Comparison of ENCODE assay signal across 15 cellular contexts in the genomic region with DNA sequence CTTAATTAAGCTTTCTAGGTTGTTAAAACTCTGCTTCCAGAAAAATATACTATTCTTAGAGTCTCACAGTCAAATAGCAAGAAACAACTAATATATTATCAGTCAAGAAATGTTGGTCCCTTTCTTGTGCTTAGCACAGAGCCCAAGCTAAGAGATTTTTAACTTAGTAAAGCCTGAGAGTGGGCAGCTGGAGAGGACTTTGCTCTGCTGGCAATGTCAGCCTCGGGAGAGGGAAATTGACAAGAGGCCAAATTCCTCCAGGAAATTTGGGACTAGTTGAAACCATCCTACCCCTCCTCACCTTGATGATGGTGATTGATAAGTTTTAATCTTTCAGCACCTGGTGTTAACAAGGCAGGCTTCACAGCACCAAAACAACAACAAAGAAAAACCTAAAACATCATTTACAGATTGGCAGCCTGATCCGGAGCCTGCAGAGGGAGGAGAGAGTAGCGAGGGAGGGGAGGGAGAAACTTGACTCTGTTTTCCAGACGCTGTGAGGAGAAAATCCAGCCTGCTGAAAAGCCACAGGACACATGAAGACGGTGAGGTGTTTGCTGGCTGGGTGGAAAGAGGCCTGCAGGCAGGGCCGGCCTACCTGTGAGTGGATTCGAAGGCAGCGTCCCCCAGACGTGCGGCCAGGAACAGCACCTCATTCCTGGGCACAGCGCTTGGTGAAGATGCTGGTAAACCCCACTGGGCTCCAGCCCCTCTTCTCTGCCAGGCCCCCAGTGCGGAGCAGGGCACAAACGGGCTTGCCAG.
DNase-seq lines count a peak whose midpoint lies in the region; ATAC-seq, FAIRE-seq and TF ChIP-seq lines count a peak whose summit lies in the region.
"Had no signal": no experiment of that assay in that cellular context is flagged by ENCODE, and none has a peak within 500 bp of the region (broad histone marks: within the 10 kb centered on the region; RNA-seq: fewer than 3 reads in every experiment).

No MANE protein-coding gene starts in this region.

- H3K79me2 ChIP-seq in endothelial cell of umbilical vein (ENCODE audit: control insufficient read depth, insufficient read depth, low read length) = no peaks in the 10 kb centered on the region

- no peaks in the 10 kb centered on the region for H3K36me3 Mint-ChIP-seq in WTC11
- H3K36me3 Mint-ChIP-seq: activated naive CD8-positive, alpha-beta T cell; CD8-positive, alpha-beta T cell had no signal

- H3K9me3 Mint-ChIP-seq in WTC11 = no peaks in the 10 kb centered on the region
- H3K9me3 Mint-ChIP-seq: CD8-positive, alpha-beta T cell; dendritic cell treated with granulocyte-macrophage colony-stimulating factor and Interleukin-4, amounts not matched to agents 40 ng/mL and 50 ng/mL, for 4 days; stimulated activated naive CD8-positive, alpha-beta T cell treated with anti-CD3 and anti-CD28 coated beads, Interleukin-15, Interleukin-2, amounts not matched to agents 100 ng/mL and 50 ng/mL, for 24 hours had no signal

- 50% methylated on average over 6 of the region's 13 CpGs for WGBS in right lobe of liver (ENCODE audit: insufficient coverage, low coverage, low lambda C conversion rate, missing lambda C conversion rate)

- H3K4me3 ChIP-seq in endothelial cell of umbilical vein (replicated peaks in 1 of 3; ENCODE audit: insufficient read depth in 1 of 3, low read depth in 1 of 3, low read length in 3 of 3) (no peak overlapping the region), right lobe of liver (no peak overlapping the region), thoracic aorta (no peak overlapping the region)
- H3K4me3 ChIP-seq: sigmoid colon had no signal

- H3K4me2 ChIP-seq in endothelial cell of umbilical vein (ENCODE audit: insufficient read depth, low read length) = no peak overlapping the region

- peaks cover 8% of the 10 kb centered on the region for H3K4me1 Mint-ChIP-seq in WTC11

- DNase-seq in WTC11 (ENCODE audit: low spot score) (no peak), endothelial cell of umbilical vein (ENCODE audit: low read depth, low spot score) (no peak), right lobe of liver (no peak), thoracic aorta (ENCODE audit: low spot score) (no peak), GM19239 (ENCODE audit: insufficient read length, low spot score) (no peak)
- no peak for DNase-seq in stimulated activated naive CD4-positive, alpha-beta T cell treated with Interleukin-2 at 50 U/mL for 16 hours (lab: John Stamatoyannopoulos, UW)
- DNase-seq: activated CD8-positive, alpha-beta memory T cell treated with anti-CD3 and anti-CD28 coated beads, Interleukin-2, amount 50 U/mL, for 4 hours; CD8-positive, alpha-beta T cell; GDM1; sigmoid colon had no signal

- dilution Hi-C loops in endothelial cell of umbilical vein (cut with MboI; ENCODE audit: extremely low pct_ligation_motif_present, low sequenced_read_pairs) = no loop called here

- H2AFZ ChIP-seq in endothelial cell of umbilical vein (ENCODE audit: low read depth, low read length) = peak overlapping the region; percentile 17

- no peak for TF ChIP-seq CTCF in WTC11 (IDR thresholded peaks at IDR 0.05)
- no peak for TF ChIP-seq CTCF in endothelial cell of umbilical vein (IDR thresholded peaks at IDR 0.05; ENCODE audit: extremely low read depth in 1 of 2, insufficient read depth in 1 of 2, low read depth in 1 of 2, low read length in 2 of 2)
- no peak for TF ChIP-seq CTCF in right lobe of liver (IDR thresholded peaks at IDR 0.05)
- no peak for TF ChIP-seq CTCF in thoracic aorta (IDR thresholded peaks at IDR 0.05)

- H3K27me3 ChIP-seq in endothelial cell of umbilical vein (ENCODE audit: control insufficient read depth in 2 of 2, insufficient read depth in 2 of 2, low read length in 2 of 2) (no peaks in the 10 kb centered on the region), right lobe of liver (no peaks in the 10 kb centered on the region), thoracic aorta (replicated peaks; ENCODE audit: insufficient read depth) (no peaks in the 10 kb centered on the region)
- H3K27me3 ChIP-seq: sigmoid colon had no signal

- TF ChIP-seq POLR2A in endothelial cell of umbilical vein (IDR thresholded peaks at IDR 0.05; ENCODE audit: low read depth, low read length) = no peak
- no peak for TF ChIP-seq POLR2A in right lobe of liver (IDR thresholded peaks at IDR 0.05)

- H3K9me3 ChIP-seq in endothelial cell of umbilical vein (replicated peaks; ENCODE audit: control insufficient read depth, insufficient read depth, low read length) (no peaks in the 10 kb centered on the region), right lobe of liver (no peaks in the 10 kb centered on the region), thoracic aorta (no peaks in the 10 kb centered on the region)
- H3K9me3 ChIP-seq: sigmoid colon had no signal

- no peaks in the 10 kb centered on the region for H4K20me1 ChIP-seq in endothelial cell of umbilical vein (replicated peaks; ENCODE audit: control insufficient read depth, extremely low read depth, insufficient read depth, low read length)

- ATAC-seq in WTC11 (peak; percentile 63), right lobe of liver (peak; percentile 66 to 85 (median 77)), thoracic aorta (ENCODE audit: insufficient number of reproducible peaks, low FRiP score, low read depth) (no peak), HG02852 (IDR thresholded peaks at IDR 0.05; ENCODE audit: unreplicated experiment) (no peak)
- ATAC-seq: CD8-positive, alpha-beta T cell had no signal

- POLR2A ChIA-PET in WTC11 (lab: Charles Lee) = no interaction called here
- POLR2A ChIA-PET in endothelial cell of umbilical vein (lab: Charles Lee) = no interaction called here

- H3K9me1 ChIP-seq in endothelial cell of umbilical vein (replicated peaks; ENCODE audit: control insufficient read depth, extremely low read depth, insufficient read depth, low read length) = no peaks in the 10 kb centered on the region

- CTCF ChIA-PET in WTC11 (lab: Charles Lee) (interaction anchor here (1.1 to 2.4 kb wide), 2 partner anchors 11 to 302 kb away, joined by 4 to 10 read pairs; no protein-coding TSS in a partner anchor), endothelial cell of umbilical vein (lab: Charles Lee) (interaction anchor here (1.0 kb wide), 1 partner anchor 302 kb away, joined by 8 read pairs; no protein-coding TSS in a partner anchor)

- H3K27me3 Mint-ChIP-seq in WTC11 (ENCODE audit: low read depth) = no peaks in the 10 kb centered on the region
- H3K27me3 Mint-ChIP-seq: activated naive CD8-positive, alpha-beta T cell; stimulated activated naive CD8-positive, alpha-beta T cell treated with anti-CD3 and anti-CD28 coated beads, Interleukin-15, Interleukin-2, amounts not matched to agents 100 ng/mL and 50 ng/mL, for 24 hours had no signal

- H3K4me1 ChIP-seq in endothelial cell of umbilical vein (ENCODE audit: control insufficient read depth, extremely low read depth, insufficient read depth, low read length) = no peaks in the 10 kb centered on the region
- H3K4me1 ChIP-seq in right lobe of liver = peaks cover 0 to 8% (median 3%) of the 10 kb centered on the region in 4 donors
- peaks cover 3 to 22% of the 10 kb centered on the region in 2 donors for H3K4me1 ChIP-seq in thoracic aorta (ENCODE audit: control insufficient read depth in 1 of 2, low read depth in 2 of 2)

- no peak overlapping the region for H3K9ac ChIP-seq in endothelial cell of umbilical vein (replicated peaks; ENCODE audit: extremely low read depth, insufficient read depth, low read length)

- H3K36me3 ChIP-seq in endothelial cell of umbilical vein (ENCODE audit: control insufficient read depth in 2 of 2, extremely low read depth in 1 of 2, insufficient read depth in 2 of 2, low read length in 2 of 2) (no peaks in the 10 kb centered on the region), right lobe of liver (no peaks in the 10 kb centered on the region), thoracic aorta (no peaks in the 10 kb centered on the region)
- H3K36me3 ChIP-seq: sigmoid colon had no signal

- H3K27ac Mint-ChIP-seq in WTC11 = peak overlapping the region; percentile 2; the same call in 1 of the 2 replicates
- H3K27ac Mint-ChIP-seq: activated naive CD8-positive, alpha-beta T cell; CD8-positive, alpha-beta T cell; stimulated activated naive CD8-positive, alpha-beta T cell treated with anti-CD3 and anti-CD28 coated beads, Interleukin-15, Interleukin-2, amounts not matched to agents 100 ng/mL and 50 ng/mL, for 24 hours had no signal

- no peak overlapping the region for H3K27ac ChIP-seq in endothelial cell of umbilical vein (ENCODE audit: insufficient read depth, low read depth, low read length)
- no peak overlapping the region for H3K27ac ChIP-seq in right lobe of liver
- H3K27ac ChIP-seq in thoracic aorta = peak overlapping the region; percentile 21 to 50

- intact Hi-C loops in endothelial cell of umbilical vein (cut with micrococcal nuclease) (loop anchor here (5.0 kb wide), 1 partner anchor 105 kb away; no protein-coding TSS in a partner anchor), right lobe of liver (cut with DNase I) (loop anchor here in 1 of 2 donors (10.0 kb wide), 1 partner anchor 303 kb away; no protein-coding TSS in a partner anchor)

- FAIRE-seq in endothelial cell of umbilical vein (lab: Jason Lieb, UNC) (no peak), GM19239 (lab: Jason Lieb, UNC) (no peak)
- FAIRE-seq: GM18507 had no signal

- BruUV-seq in endothelial cell of umbilical vein (replicated peaks; lab: Mats Ljungman, UMichigan) = no TSS peak

- H3K4me3 Mint-ChIP-seq in WTC11 = no peak overlapping the region
- H3K4me3 Mint-ChIP-seq: activated naive CD8-positive, alpha-beta T cell; CD8-positive, alpha-beta T cell; dendritic cell treated with granulocyte-macrophage colony-stimulating factor and Interleukin-4, amounts not matched to agents 40 ng/mL and 50 ng/mL, for 4 days; stimulated activated naive CD8-positive, alpha-beta T cell treated with anti-CD3 and anti-CD28 coated beads, Interleukin-15, Interleukin-2, amounts not matched to agents 100 ng/mL and 50 ng/mL, for 24 hours had no signal

TF ChIP-seq in WTC11, 78 proteins besides CTCF, POLR2A, EP300 and RAD21 (continues in another document):
- TF ChIP-seq CREM (CRISPR knock-in tag; IDR thresholded peaks at IDR 0.05) = no peak

TF ChIP-seq in endothelial cell of umbilical vein, 7 proteins besides CTCF, POLR2A, EP300 and RAD21:
- TF ChIP-seq, protein P1, sequence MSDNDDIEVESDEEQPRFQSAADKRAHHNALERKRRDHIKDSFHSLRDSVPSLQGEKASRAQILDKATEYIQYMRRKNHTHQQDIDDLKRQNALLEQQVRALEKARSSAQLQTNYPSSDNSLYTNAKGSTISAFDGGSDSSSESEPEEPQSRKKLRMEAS (IDR thresholded peaks at IDR 0.05; ENCODE audit: insufficient read depth, insufficient read length) = no peak
- no peak for TF ChIP-seq MYC (IDR thresholded peaks at IDR 0.05; ENCODE audit: low read depth, low read length)
- TF ChIP-seq JUN (IDR thresholded peaks at IDR 0.05; ENCODE audit: borderline replicate concordance, insufficient read depth, insufficient read length, low read depth) = no peak
- TF ChIP-seq GATA2 (IDR thresholded peaks at IDR 0.05; ENCODE audit: insufficient read depth, insufficient read length, low read depth, low read length) = no peak
- no peak for TF ChIP-seq POLR2AphosphoS5 (IDR thresholded peaks at IDR 0.05; ENCODE audit: insufficient read depth, low read depth, low read length)
- TF ChIP-seq EZH2 (IDR thresholded peaks at IDR 0.05; ENCODE audit: borderline replicate concordance, low read depth, low read length, severe bottlenecking) = no peak
- no peak for TF ChIP-seq FOS (IDR thresholded peaks at IDR 0.05; ENCODE audit: borderline replicate concordance, insufficient read depth, low read length)

Comparison
In these comparisons a context has a peak if more than half of its experiments do, and no peak if none do; other contexts are left out.
1. ATAC-seq: peak in WTC11 (single experiment) and right lobe of liver (4 of 4); none in thoracic aorta (single experiment) and HG02852 (single experiment).
2. H3K27ac ChIP-seq: peak in thoracic aorta (2 of 2); none in endothelial cell of umbilical vein (single experiment) and right lobe of liver (0 of 3).